27 cellular contexts compared by ENCODE assay signal in genomic region chr13:88932950-88933349, GRCh38.
A peak's percentile ranks its signal among the peaks of the same experiment; 100 is the strongest.
DNase-seq lines count a peak whose midpoint lies in the region; ATAC-seq, FAIRE-seq and TF ChIP-seq lines count a peak whose summit lies in the region.
"Had no signal": no experiment of that assay in that cellular context is flagged by ENCODE, and none has a peak within 500 bp of the region (broad histone marks: within the 10 kb centered on the region; RNA-seq: fewer than 3 reads in every experiment).

No MANE protein-coding gene starts in this region.

- no peaks in the 10 kb centered on the region for H3K27me3 Mint-ChIP-seq in T-helper 1 cell treated with Interleukin-12 subunit alpha and Interleukin-12 subunit beta and Interleukin-4 antibody, amounts not matched to agents 30 μg/mL and 1 μg/mL, for 36 hours (ENCODE audit: low read depth)
- H3K27me3 Mint-ChIP-seq: activated CD8-positive, alpha-beta memory T cell treated with anti-CD3 and anti-CD28 coated beads, Interleukin-2, amount 10 ng/mL, durations not matched to agents 7 days and 5 days; naive thymus-derived CD8-positive, alpha-beta T cell had no signal

- no peak for TF ChIP-seq CTCF in GM12878 (IDR thresholded peaks at IDR 0.05 in 2 of 3, conservative IDR thresholded peaks at IDR 0.05 in 1 of 3; ENCODE audit: control insufficient read depth in 2 of 3, extremely low read depth in 1 of 3, insufficient read depth in 1 of 3, low read depth in 3 of 3, low read length in 3 of 3)

- FAIRE-seq in GM12878 (lab: Jason Lieb, UNC), result no peak
- FAIRE-seq: GM18507, kidney had no signal

- in situ Hi-C loops in GM12878 (cut with MboI), result no loop called here

- H3K9me3 Mint-ChIP-seq in T-helper 1 cell treated with Interleukin-12 subunit alpha and Interleukin-12 subunit beta and Interleukin-4 antibody, amounts not matched to agents 30 μg/mL and 1 μg/mL, for 36 hours, result peaks cover 3% of the 10 kb centered on the region
- H3K9me3 Mint-ChIP-seq: activated T-cell treated with anti-CD3 and anti-CD28 coated beads, Interleukin-2, amount 50 U/mL, for 72 hours; naive thymus-derived CD8-positive, alpha-beta T cell; WTC11 had no signal

- TF ChIP-seq EP300 in GM12878 (IDR thresholded peaks at IDR 0.05; ENCODE audit: borderline replicate concordance in 1 of 2, control insufficient read depth in 1 of 2, low read depth in 2 of 2, low read length in 2 of 2), result no peak

- 0% methylated on average over 1 of the region's 1 CpG for WGBS in GM12878 (ENCODE audit: insufficient coverage, insufficient replicate concordance, low lambda C conversion rate, missing lambda C conversion rate)

- no peak for TF ChIP-seq POLR2A in GM12878 (IDR thresholded peaks at IDR 0.05; ENCODE audit: low read depth, low read length)

- BruUV-seq in GM12878 (replicated peaks; lab: Mats Ljungman, UMichigan), result no TSS peak

- ATAC-seq in GM12878 (peak; percentile 80), HG03039 (IDR thresholded peaks at IDR 0.05; ENCODE audit: unreplicated experiment) (no peak)
- ATAC-seq: activated CD8-positive, alpha-beta memory T cell treated with anti-CD3 and anti-CD28 coated beads, Interleukin-2, amount 10 ng/mL, durations not matched to agents 7 days and 5 days; activated T-cell treated with anti-CD3 and anti-CD28 coated beads, Interleukin-2, amount 50 U/mL, for 72 hours; HCT116; naive thymus-derived CD8-positive, alpha-beta T cell; Right ventricle myocardium inferior; WTC11 had no signal

- DNase-seq in T-helper 1 cell, result no peak
- DNase-seq in Karpas-422, result no peak
- no peak for DNase-seq in GM12878 (ENCODE audit: low read depth, low spot score)
- no peak for DNase-seq in NCI-H1694 treated with DMSO at 0.1 percent for 48 hours (lab: John Stamatoyannopoulos, UW)
- DNase-seq in anterior cingulate cortex (lab: John Stamatoyannopoulos, UW), result no peak
- DNase-seq: activated CD8-positive, alpha-beta memory T cell treated with anti-CD3 and anti-CD28 coated beads, Interleukin-2, amount 10 ng/mL, durations not matched to agents 7 days and 5 days; activated naive CD4-positive, alpha-beta T cell; activated T-cell treated with anti-CD3 and anti-CD28 coated beads, Interleukin-2, amount 50 U/mL, for 72 hours; BE2C; DMS79 treated with DMSO at 0.1 percent for 48 hours; effector CD4-positive, alpha-beta T cell; glutamatergic neuron; kidney; naive thymus-derived CD8-positive, alpha-beta T cell; NCI-H2029; NCI-H2227 treated with DMSO at 0.1 percent for 48 hours; PC-9; stimulated activated CD8-positive, alpha-beta memory T cell treated with anti-CD3 and anti-CD28 coated beads, Interleukin-4, amount 100 ng/mL, for 48 hours had no signal

- H3K79me2 ChIP-seq in Karpas-422 (ENCODE audit: low read length) (no peaks in the 10 kb centered on the region), GM12878 (ENCODE audit: control insufficient read depth, insufficient read depth, low read length) (no peaks in the 10 kb centered on the region)

- POLR2A ChIA-PET in GM12878 (lab: Charles Lee), result no interaction called here

- H3K9ac ChIP-seq in Karpas-422 (ENCODE audit: low read length), result no peak overlapping the region
- no peak overlapping the region for H3K9ac ChIP-seq in GM12878 (ENCODE audit: control insufficient read depth, insufficient read depth, low read length)

- no peaks in the 10 kb centered on the region for H3K4me1 Mint-ChIP-seq in T-helper 1 cell treated with Interleukin-12 subunit alpha and Interleukin-12 subunit beta and Interleukin-4 antibody, amounts not matched to agents 30 μg/mL and 1 μg/mL, for 36 hours (ENCODE audit: low read depth)
- H3K4me1 Mint-ChIP-seq: activated CD8-positive, alpha-beta memory T cell treated with anti-CD3 and anti-CD28 coated beads, Interleukin-2, amount 10 ng/mL, durations not matched to agents 7 days and 5 days; WTC11 had no signal

- H3K4me3 Mint-ChIP-seq in T-helper 1 cell treated with Interleukin-12 subunit alpha and Interleukin-12 subunit beta and Interleukin-4 antibody, amounts not matched to agents 30 μg/mL and 1 μg/mL, for 36 hours, result peak overlapping the region; percentile 21
- H3K4me3 Mint-ChIP-seq: activated CD8-positive, alpha-beta memory T cell treated with anti-CD3 and anti-CD28 coated beads, Interleukin-2, amount 10 ng/mL, durations not matched to agents 7 days and 5 days; activated T-cell treated with anti-CD3 and anti-CD28 coated beads, Interleukin-2, amount 50 U/mL, for 72 hours; WTC11 had no signal

- H3K4me2 ChIP-seq in Karpas-422 (ENCODE audit: low read depth, low read length, poor library complexity, severe bottlenecking) (peak overlapping the region; percentile 6), GM12878 (ENCODE audit: control insufficient read depth, insufficient read depth) (no peak overlapping the region)
- H3K4me2 ChIP-seq: PC-9 had no signal

- TF ChIP-seq RAD21 in GM12878 (IDR thresholded peaks at IDR 0.05; ENCODE audit: insufficient read depth, low read depth, low read length), result no peak

- CTCF ChIA-PET in GM12878 (lab: Yijun Ruan, JAX), result interaction anchor here (0.5 to 0.6 kb wide), 2 partner anchors 59 to 204 kb away, joined by 3 read pairs; no protein-coding TSS in a partner anchor

- no peaks in the 10 kb centered on the region for H4K20me1 ChIP-seq in Karpas-422 (ENCODE audit: insufficient read depth, low read depth, low read length)
- no peaks in the 10 kb centered on the region for H4K20me1 ChIP-seq in GM12878 (ENCODE audit: control insufficient read depth, insufficient read depth)

- H3K27ac Mint-ChIP-seq in T-helper 1 cell treated with Interleukin-12 subunit alpha and Interleukin-12 subunit beta and Interleukin-4 antibody, amounts not matched to agents 30 μg/mL and 1 μg/mL, for 36 hours, result no peak overlapping the region
- H3K27ac Mint-ChIP-seq: activated CD8-positive, alpha-beta memory T cell treated with anti-CD3 and anti-CD28 coated beads, Interleukin-2, amount 10 ng/mL, durations not matched to agents 7 days and 5 days; activated T-cell treated with anti-CD3 and anti-CD28 coated beads, Interleukin-2, amount 50 U/mL, for 72 hours; WTC11 had no signal

- RAD21 ChIA-PET in GM12878 (lab: Charles Lee; ENCODE audit: unreplicated experiment), result interaction anchor here (0.8 to 1.7 kb wide), 5 partner anchors 18 to 145 kb away, joined by 3 to 6 read pairs (median 4); no protein-coding TSS in a partner anchor

- H3K9me3 ChIP-seq in Karpas-422 (ENCODE audit: low read length), result no peaks in the 10 kb centered on the region
- H3K9me3 ChIP-seq in GM12878 (replicated peaks; ENCODE audit: control insufficient read depth, insufficient read depth, low read length), result no peaks in the 10 kb centered on the region
- H3K9me3 ChIP-seq: BE2C, breast epithelium, tibial nerve had no signal

- intact Hi-C loops in GM12878 (cut with micrococcal nuclease; ENCODE audit: unreplicated experiment), result no loop called here

- no peaks in the 10 kb centered on the region for H3K9me2 ChIP-seq in Karpas-422 (replicated peaks; ENCODE audit: insufficient read depth, low read length)

- H3K27me3 ChIP-seq in Karpas-422 (ENCODE audit: low read length), result no peaks in the 10 kb centered on the region
- no peaks in the 10 kb centered on the region for H3K27me3 ChIP-seq in GM12878 (replicated peaks in 1 of 2; ENCODE audit: control insufficient read depth in 2 of 2, insufficient read depth in 2 of 2, low read length in 1 of 2)
- H3K27me3 ChIP-seq: BE2C, breast epithelium, tibial nerve had no signal

- 0 out of 2 replicates have a peak overlapping the region, but pooled peaks have one; percentile 8 for H3K4me3 ChIP-seq in Karpas-422 (ENCODE audit: low read length)
- H3K4me3 ChIP-seq in GM12878, result no peak overlapping the region
- H3K4me3 ChIP-seq: breast epithelium, PC-9, skin epidermis had no signal

- H3K4me1 ChIP-seq in Karpas-422 (ENCODE audit: low read length), result peaks cover 9% of the 10 kb centered on the region; the same call in 1 of the 2 replicates
- H3K4me1 ChIP-seq in GM12878 (ENCODE audit: control insufficient read depth, insufficient read depth, low read length), result no peaks in the 10 kb centered on the region
- H3K4me1 ChIP-seq: BE2C, breast epithelium had no signal

- SMC1A ChIA-PET in GM12878 (lab: Charles Lee; ENCODE audit: uncharacterized antibody, unreplicated experiment), result interaction anchor here (0.9 to 1.8 kb wide), 5 partner anchors 9 to 134 kb away, joined by 3 to 9 read pairs (median 4); no protein-coding TSS in a partner anchor

- H2AFZ ChIP-seq in Karpas-422 (ENCODE audit: low read length) (peak overlapping the region; percentile 97), GM12878 (ENCODE audit: control insufficient read depth, low read depth, low read length) (no peak overlapping the region)
- H2AFZ ChIP-seq: PC-9 had no signal

- H3K36me3 ChIP-seq in Karpas-422 (ENCODE audit: insufficient read depth, low read length) (no peaks in the 10 kb centered on the region), GM12878 (ENCODE audit: control insufficient read depth in 2 of 2, insufficient read depth in 2 of 2, low read length in 1 of 2) (no peaks in the 10 kb centered on the region)
- H3K36me3 ChIP-seq: BE2C, breast epithelium, tibial nerve had no signal

- H3K27ac ChIP-seq in Karpas-422 (ENCODE audit: low read length), result no peak overlapping the region
- H3K27ac ChIP-seq in GM12878 (ENCODE audit: control insufficient read depth, insufficient read depth), result no peak overlapping the region
- H3K27ac ChIP-seq: breast epithelium, PC-9, tibial nerve had no signal

- H3K36me3 Mint-ChIP-seq in T-helper 1 cell treated with Interleukin-12 subunit alpha and Interleukin-12 subunit beta and Interleukin-4 antibody, amounts not matched to agents 30 μg/mL and 1 μg/mL, for 36 hours (ENCODE audit: low read depth), result no peaks in the 10 kb centered on the region
- H3K36me3 Mint-ChIP-seq: activated CD8-positive, alpha-beta memory T cell treated with anti-CD3 and anti-CD28 coated beads, Interleukin-2, amount 10 ng/mL, durations not matched to agents 7 days and 5 days; naive thymus-derived CD8-positive, alpha-beta T cell; WTC11 had no signal

TF ChIP-seq in GM12878, 131 proteins besides CTCF, POLR2A, EP300 and RAD21:
- no peak for TF ChIP-seq KDM1A (IDR thresholded peaks at IDR 0.05; ENCODE audit: borderline replicate concordance)
- no peak for TF ChIP-seq ATF3 (IDR thresholded peaks at IDR 0.05; ENCODE audit: borderline replicate concordance, extremely low read depth, low read depth, low read length)
